Comparison of ENCODE assay signal across 1 cellular context in the genomic region with DNA sequence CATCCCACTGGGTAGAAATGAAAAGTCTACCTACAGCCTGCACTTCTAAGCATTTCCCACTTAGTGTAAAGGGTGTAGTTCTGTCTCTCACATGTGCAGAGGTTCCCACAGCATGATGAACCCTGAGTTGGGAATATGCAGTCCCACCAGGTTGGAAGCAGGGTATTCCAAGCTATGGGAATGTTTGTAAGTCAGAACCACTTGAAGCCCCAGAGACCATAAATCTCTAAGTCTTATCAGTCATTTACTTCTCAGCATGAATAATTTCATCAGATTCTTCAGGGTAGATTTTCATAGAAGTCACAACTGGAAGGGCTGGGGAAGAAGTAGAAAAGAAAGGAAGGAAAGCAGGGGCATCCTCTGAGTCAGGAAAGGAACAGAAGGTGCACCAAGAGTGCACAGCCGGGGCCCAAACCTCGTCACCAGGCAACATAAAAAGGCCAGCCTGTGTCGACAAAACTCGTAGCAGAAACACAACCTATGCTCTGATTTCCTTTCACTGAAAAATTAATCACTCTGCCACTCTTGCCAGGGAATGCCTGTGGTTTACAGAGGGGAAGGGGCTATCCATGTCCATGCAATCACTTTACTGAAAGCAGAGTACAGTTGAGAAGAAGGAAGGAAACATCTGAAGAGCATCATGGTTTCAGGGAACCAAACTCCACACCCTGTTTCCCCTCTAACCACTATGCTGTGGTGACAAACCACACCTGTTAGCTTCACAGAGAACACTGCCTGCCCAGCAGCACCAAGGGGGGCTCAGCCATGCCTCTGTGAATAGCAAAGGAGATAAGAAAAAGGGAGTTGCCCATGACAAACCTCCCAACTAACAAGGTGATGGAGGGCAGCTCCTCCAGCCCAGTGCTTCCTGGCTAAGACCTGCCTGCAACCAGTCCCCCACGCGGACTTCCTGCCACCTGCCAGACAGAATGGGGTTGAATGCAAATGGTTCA.
TF ChIP-seq lines count a peak whose summit lies in the region.

No MANE protein-coding gene starts in this region.

TF ChIP-seq in HEK293, 187 proteins besides CTCF, POLR2A, EP300 and RAD21 (continued from another document):
- no peak for TF ChIP-seq ZNF530 (tag by site-specific recombination; IDR thresholded peaks at IDR 0.05; ENCODE audit: low read depth)
- no peak for TF ChIP-seq FEZF1 (tag by site-specific recombination; IDR thresholded peaks at IDR 0.05)
- TF ChIP-seq ZFP37 (tag by site-specific recombination; IDR thresholded peaks at IDR 0.05): no peak
- TF ChIP-seq ZNF555 (tag by site-specific recombination; conservative IDR thresholded peaks at IDR 0.05): no peak
- TF ChIP-seq ZNF48 (tag by site-specific recombination; IDR thresholded peaks at IDR 0.05): no peak
- no peak for TF ChIP-seq ZNF792 (tag by site-specific recombination; IDR thresholded peaks at IDR 0.05)
- no peak for TF ChIP-seq ZNF658 (tag by site-specific recombination; IDR thresholded peaks at IDR 0.05)
- TF ChIP-seq, protein P1, sequence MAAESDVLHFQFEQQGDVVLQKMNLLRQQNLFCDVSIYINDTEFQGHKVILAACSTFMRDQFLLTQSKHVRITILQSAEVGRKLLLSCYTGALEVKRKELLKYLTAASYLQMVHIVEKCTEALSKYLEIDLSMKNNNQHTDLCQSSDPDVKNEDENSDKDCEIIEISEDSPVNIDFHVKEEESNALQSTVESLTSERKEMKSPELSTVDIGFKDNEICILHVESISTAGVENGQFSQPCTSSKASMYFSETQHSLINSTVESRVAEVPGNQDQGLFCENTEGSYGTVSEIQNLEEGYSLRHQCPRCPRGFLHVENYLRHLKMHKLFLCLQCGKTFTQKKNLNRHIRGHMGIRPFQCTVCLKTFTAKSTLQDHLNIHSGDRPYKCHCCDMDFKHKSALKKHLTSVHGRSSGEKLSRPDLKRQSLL (tag by site-specific recombination; IDR thresholded peaks at IDR 0.05): no peak
- no peak for TF ChIP-seq ZNF133 (tag by site-specific recombination; IDR thresholded peaks at IDR 0.05)
- peak; percentile 43; the same call in 1 of the 2 replicates for TF ChIP-seq SCRT1 (tag by site-specific recombination; IDR thresholded peaks at IDR 0.05; ENCODE audit: borderline replicate concordance)
- TF ChIP-seq KLF1 (tag by site-specific recombination; IDR thresholded peaks at IDR 0.05): peak; percentile 40; the same call in 1 of the 2 replicates
- TF ChIP-seq ZNF292 (tag by site-specific recombination; IDR thresholded peaks at IDR 0.05; ENCODE audit: borderline replicate concordance, low read depth): no peak
- no peak for TF ChIP-seq OSR2 (tag by site-specific recombination; IDR thresholded peaks at IDR 0.05)
- peak; percentile 64; the same call in 1 of the 2 replicates for TF ChIP-seq SCRT2 (tag by site-specific recombination; IDR thresholded peaks at IDR 0.05)
- no peak for TF ChIP-seq RBAK (tag by site-specific recombination; IDR thresholded peaks at IDR 0.05)
- peak; percentile 29; the same call in 1 of the 2 replicates for TF ChIP-seq IKZF3 (tag by site-specific recombination; IDR thresholded peaks at IDR 0.05)
- no peak for TF ChIP-seq BCL11A (tag by site-specific recombination; IDR thresholded peaks at IDR 0.05; ENCODE audit: low read depth)
- TF ChIP-seq, protein P2, sequence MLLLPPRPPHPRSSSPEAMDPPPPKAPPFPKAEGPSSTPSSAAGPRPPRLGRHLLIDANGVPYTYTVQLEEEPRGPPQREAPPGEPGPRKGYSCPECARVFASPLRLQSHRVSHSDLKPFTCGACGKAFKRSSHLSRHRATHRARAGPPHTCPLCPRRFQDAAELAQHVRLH (tag by site-specific recombination; IDR thresholded peaks at IDR 0.05): no peak
- TF ChIP-seq, protein P3, sequence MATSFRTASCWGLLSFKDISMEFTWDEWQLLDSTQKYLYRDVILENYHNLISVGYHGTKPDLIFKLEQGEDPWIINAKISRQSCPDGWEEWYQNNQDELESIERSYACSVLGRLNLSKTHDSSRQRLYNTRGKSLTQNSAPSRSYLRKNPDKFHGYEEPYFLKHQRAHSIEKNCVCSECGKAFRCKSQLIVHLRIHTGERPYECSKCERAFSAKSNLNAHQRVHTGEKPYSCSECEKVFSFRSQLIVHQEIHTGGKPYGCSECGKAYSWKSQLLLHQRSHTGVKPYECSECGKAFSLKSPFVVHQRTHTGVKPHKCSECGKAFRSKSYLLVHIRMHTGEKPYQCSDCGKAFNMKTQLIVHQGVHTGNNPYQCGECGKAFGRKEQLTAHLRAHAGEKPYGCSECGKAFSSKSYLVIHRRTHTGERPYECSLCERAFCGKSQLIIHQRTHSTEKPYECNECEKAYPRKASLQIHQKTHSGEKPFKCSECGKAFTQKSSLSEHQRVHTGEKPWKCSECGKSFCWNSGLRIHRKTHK (tag by site-specific recombination; IDR thresholded peaks at IDR 0.05): no peak
- no peak for TF ChIP-seq YY1 (tag by site-specific recombination; IDR thresholded peaks at IDR 0.05)
- TF ChIP-seq, protein P4, sequence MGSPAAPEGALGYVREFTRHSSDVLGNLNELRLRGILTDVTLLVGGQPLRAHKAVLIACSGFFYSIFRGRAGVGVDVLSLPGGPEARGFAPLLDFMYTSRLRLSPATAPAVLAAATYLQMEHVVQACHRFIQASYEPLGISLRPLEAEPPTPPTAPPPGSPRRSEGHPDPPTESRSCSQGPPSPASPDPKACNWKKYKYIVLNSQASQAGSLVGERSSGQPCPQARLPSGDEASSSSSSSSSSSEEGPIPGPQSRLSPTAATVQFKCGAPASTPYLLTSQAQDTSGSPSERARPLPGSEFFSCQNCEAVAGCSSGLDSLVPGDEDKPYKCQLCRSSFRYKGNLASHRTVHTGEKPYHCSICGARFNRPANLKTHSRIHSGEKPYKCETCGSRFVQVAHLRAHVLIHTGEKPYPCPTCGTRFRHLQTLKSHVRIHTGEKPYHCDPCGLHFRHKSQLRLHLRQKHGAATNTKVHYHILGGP (tag by site-specific recombination; IDR thresholded peaks at IDR 0.05): peak; percentile 43; the same call in 1 of the 2 replicates
- no peak for TF ChIP-seq ZNF623 (tag by site-specific recombination; IDR thresholded peaks at IDR 0.05)
- TF ChIP-seq, protein P5, sequence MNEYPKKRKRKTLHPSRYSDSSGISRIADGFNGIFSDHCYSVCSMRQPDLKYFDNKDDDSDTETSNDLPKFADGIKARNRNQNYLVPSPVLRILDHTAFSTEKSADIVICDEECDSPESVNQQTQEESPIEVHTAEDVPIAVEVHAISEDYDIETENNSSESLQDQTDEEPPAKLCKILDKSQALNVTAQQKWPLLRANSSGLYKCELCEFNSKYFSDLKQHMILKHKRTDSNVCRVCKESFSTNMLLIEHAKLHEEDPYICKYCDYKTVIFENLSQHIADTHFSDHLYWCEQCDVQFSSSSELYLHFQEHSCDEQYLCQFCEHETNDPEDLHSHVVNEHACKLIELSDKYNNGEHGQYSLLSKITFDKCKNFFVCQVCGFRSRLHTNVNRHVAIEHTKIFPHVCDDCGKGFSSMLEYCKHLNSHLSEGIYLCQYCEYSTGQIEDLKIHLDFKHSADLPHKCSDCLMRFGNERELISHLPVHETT (tag by site-specific recombination; IDR thresholded peaks at IDR 0.05): no peak
- no peak for TF ChIP-seq ZNF391 (tag by site-specific recombination; IDR thresholded peaks at IDR 0.05; ENCODE audit: borderline replicate concordance, low read depth)
- TF ChIP-seq, protein P6, sequence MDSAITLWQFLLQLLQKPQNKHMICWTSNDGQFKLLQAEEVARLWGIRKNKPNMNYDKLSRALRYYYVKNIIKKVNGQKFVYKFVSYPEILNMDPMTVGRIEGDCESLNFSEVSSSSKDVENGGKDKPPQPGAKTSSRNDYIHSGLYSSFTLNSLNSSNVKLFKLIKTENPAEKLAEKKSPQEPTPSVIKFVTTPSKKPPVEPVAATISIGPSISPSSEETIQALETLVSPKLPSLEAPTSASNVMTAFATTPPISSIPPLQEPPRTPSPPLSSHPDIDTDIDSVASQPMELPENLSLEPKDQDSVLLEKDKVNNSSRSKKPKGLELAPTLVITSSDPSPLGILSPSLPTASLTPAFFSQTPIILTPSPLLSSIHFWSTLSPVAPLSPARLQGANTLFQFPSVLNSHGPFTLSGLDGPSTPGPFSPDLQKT (IDR thresholded peaks at IDR 0.05; ENCODE audit: borderline replicate concordance, low read depth, low read length): no peak
- TF ChIP-seq WT1 (tag by site-specific recombination; IDR thresholded peaks at IDR 0.05): peak; percentile 89
- TF ChIP-seq SP2 (tag by site-specific recombination; IDR thresholded peaks at IDR 0.05): no peak
TF ChIP-seq in HEK293: peak in this region for 9.
